20 cellular contexts compared by ENCODE assay signal in genomic region chr6:33587529-33588215, GRCh38. TPM values are rescaled to one million over a fixed set of nuclear protein-coding genes. Genes with fewer than 3 reads are reported as not detected.
DNase-seq lines count a peak whose midpoint lies in the region; ATAC-seq, FAIRE-seq and TF ChIP-seq lines count a peak whose summit lies in the region.
"Had no signal": no experiment of that assay in that cellular context is flagged by ENCODE, and none has a peak within 500 bp of the region (broad histone marks: within the 10 kb centered on the region; RNA-seq: fewer than 3 reads in every experiment).

No MANE protein-coding gene starts in this region.

- H3K4me1 ChIP-seq in HepG2 (ENCODE audit: insufficient read depth, low read length) (peaks cover 62% of the 10 kb centered on the region), right lobe of liver (peaks cover 0 to 11% (median 0%) of the 10 kb centered on the region in 4 donors), upper lobe of right lung (peaks cover 31% of the 10 kb centered on the region)

- no peak for ATAC-seq in HepG2
- ATAC-seq in right lobe of liver: no peak
- ATAC-seq in activated B cell treated with CpG ODN at 0.5 μM for 24 hours (ENCODE audit: low read depth): no peak
- ATAC-seq in upper lobe of right lung: no peak
- ATAC-seq in HG02884 (IDR thresholded peaks at IDR 0.05; ENCODE audit: unreplicated experiment): no peak
- ATAC-seq: A549 had no signal

- TF ChIP-seq CTCF in HepG2 (CRISPR knock-in tag; IDR thresholded peaks at IDR 0.05) (no peak), right lobe of liver (IDR thresholded peaks at IDR 0.05) (no peak), activated B cell treated with CpG ODN at 0.5 μM for 24 hours (IDR thresholded peaks at IDR 0.05) (no peak), upper lobe of right lung (IDR thresholded peaks at IDR 0.05) (no peak)

- no peak overlapping the region for H2AFZ ChIP-seq in HepG2 (ENCODE audit: low read length)

- TF ChIP-seq EP300 in HepG2 (IDR thresholded peaks at IDR 0.05; ENCODE audit: low read depth in 2 of 2, low read length in 2 of 2): no peak
- TF ChIP-seq EP300 in HepG2 (CRISPR knock-in tag; IDR thresholded peaks at IDR 0.05; ENCODE audit: borderline replicate concordance): no peak

- no peak overlapping the region for H3K9ac ChIP-seq in HepG2 (ENCODE audit: insufficient read depth, low read depth, low read length)

- no TSS peak for BruUV-seq in HepG2 (replicated peaks; lab: Mats Ljungman, UMichigan)

- H3K36me3 Mint-ChIP-seq in activated B cell treated with CpG ODN at 0.5 μM for 24 hours (ENCODE audit: low read depth): no peaks in the 10 kb centered on the region

- DNase-seq in HepG2 (ENCODE audit: low spot score) (no peak), right lobe of liver (no peak), activated B cell treated with CpG ODN at 0.5 μM for 24 hours (no peak), left kidney (ENCODE audit: low read depth, low spot score) (peak; percentile 52), COR-L47 (lab: John Stamatoyannopoulos, UW) (no peak), upper lobe of right lung (no peak), germinal center (ENCODE audit: low spot score) (no peak)
- DNase-seq: H7, MV-4-11, NCI-H1417, NCI-H1930, NCI-H2171, NCI-H446 treated with DMSO at 0.1 percent for 48 hours, NCI-H748 treated with DMSO at 0.1 percent for 48 hours, OCI-M1 had no signal

- no peaks in the 10 kb centered on the region for H3K27me3 Mint-ChIP-seq in activated B cell treated with CpG ODN at 0.5 μM for 24 hours

- H4K20me1 ChIP-seq in HepG2 (ENCODE audit: insufficient read depth, low read length): no peaks in the 10 kb centered on the region

- POLR2A ChIA-PET in HepG2 (lab: Yijun Ruan, JAX): interaction anchor here (0.9 to 1.8 kb wide), 2 partner anchors 47 to 124 kb away, joined by 4 to 9 read pairs; partner anchors contain the start of gene UQCC2
- POLR2A ChIA-PET in activated B cell treated with CpG ODN at 0.5 μM for 24 hours (lab: Charles Lee): interaction anchor here (0.6 to 3.0 kb wide), 3 partner anchors 17 to 33 kb away, joined by 3 to 10 read pairs (median 6); partner anchors contain the start of gene ITPR3

- no peak for FAIRE-seq in HepG2 (lab: Jason Lieb, UNC)
- FAIRE-seq: A549, GM19239 had no signal

- peaks cover 52% of the 10 kb centered on the region for H3K4me1 Mint-ChIP-seq in activated B cell treated with CpG ODN at 0.5 μM for 24 hours

- no peaks in the 10 kb centered on the region for H3K79me2 ChIP-seq in HepG2 (ENCODE audit: insufficient read depth, low read length)

- H3K4me3 ChIP-seq in HepG2 (replicated peaks in 1 of 3; ENCODE audit: insufficient read depth in 1 of 3, low read depth in 2 of 3, low read length in 3 of 3) (no peak overlapping the region), right lobe of liver (no peak overlapping the region), upper lobe of right lung (no peak overlapping the region)
- H3K4me3 ChIP-seq: A549, SK-N-MC had no signal

- H3K4me2 ChIP-seq in HepG2 (ENCODE audit: low read depth, low read length): no peak overlapping the region
- H3K4me2 ChIP-seq: A549 had no signal

- CTCF ChIA-PET in HepG2 (lab: Yijun Ruan, JAX; ENCODE audit: low intra/inter-chr PET ratio, low total read pairs): interaction anchor here (0.7 to 3.1 kb wide), 2 partner anchors 57 to 85 kb away, joined by 3 to 20 read pairs; no protein-coding TSS in a partner anchor
- CTCF ChIA-PET in activated B cell treated with CpG ODN at 0.5 μM for 24 hours (lab: Charles Lee): interaction anchor here (0.6 to 5.4 kb wide), 7 partner anchors 9 to 595 kb away, joined by 3 to 66 read pairs (median 3); no protein-coding TSS in a partner anchor

- peak overlapping the region; percentile 27 for H3K27ac Mint-ChIP-seq in activated B cell treated with CpG ODN at 0.5 μM for 24 hours

- H3K36me3 ChIP-seq in HepG2 (replicated peaks in 1 of 2; ENCODE audit: control insufficient read depth in 1 of 2, insufficient read depth in 2 of 2, low read length in 2 of 2) (no peaks in the 10 kb centered on the region), right lobe of liver (no peaks in the 10 kb centered on the region), upper lobe of right lung (no peaks in the 10 kb centered on the region)

- in situ Hi-C loops in HepG2 (cut with HindIII; ENCODE audit: extremely low pct_ligation_motif_present, low pct_unique_long_range_greater_than_20kb): loop anchor here (5.0 kb wide), 3 partner anchors 35 to 115 kb away; partner anchors contain the start of gene ITPR3

- no peak for TF ChIP-seq RAD21 in HepG2 (CRISPR knock-in tag; IDR thresholded peaks at IDR 0.05)

- no peaks in the 10 kb centered on the region for H3K9me3 Mint-ChIP-seq in activated B cell treated with CpG ODN at 0.5 μM for 24 hours

- 26% methylated on average over 13 of the region's 13 CpGs for WGBS in HepG2 (ENCODE audit: low lambda C conversion rate)
- 78% methylated on average over 7 of the region's 13 CpGs for WGBS in right lobe of liver (ENCODE audit: insufficient coverage, low coverage, low lambda C conversion rate, missing lambda C conversion rate)

- H3K9me3 ChIP-seq in HepG2 (ENCODE audit: low read length) (no peaks in the 10 kb centered on the region), right lobe of liver (no peaks in the 10 kb centered on the region), upper lobe of right lung (no peaks in the 10 kb centered on the region)
- H3K9me3 ChIP-seq: A549 had no signal

- intact Hi-C loops in HepG2 (cut with micrococcal nuclease; ENCODE audit: unreplicated experiment): loop anchor here (2.0 kb wide), 1 partner anchor 157 kb away; no protein-coding TSS in a partner anchor
- intact Hi-C loops in right lobe of liver (cut with DNase I): loop anchor here in 1 of 2 donors (10.0 kb wide), 1 partner anchor 177 kb away; no protein-coding TSS in a partner anchor
- intact Hi-C loops in activated B cell treated with CpG ODN at 0.5 μM for 24 hours (cut with micrococcal nuclease): loop anchor here (5.0 kb wide), 1 partner anchor 565 kb away; no protein-coding TSS in a partner anchor
- intact Hi-C loops in upper lobe of right lung (cut with DNase I): loop anchor here (10.0 kb wide), 1 partner anchor 107 kb away; no protein-coding TSS in a partner anchor

- no peak for TF ChIP-seq POLR2A in HepG2 (IDR thresholded peaks at IDR 0.05; ENCODE audit: insufficient read depth in 1 of 2, low read depth in 2 of 2, low read length in 2 of 2)
- no peak for TF ChIP-seq POLR2A in right lobe of liver (IDR thresholded peaks at IDR 0.05)

- H3K4me3 Mint-ChIP-seq in activated B cell treated with CpG ODN at 0.5 μM for 24 hours: no peak overlapping the region

- H3K27me3 ChIP-seq in HepG2 (ENCODE audit: control insufficient read depth in 1 of 2, insufficient read depth in 2 of 2, low read length in 2 of 2) (0 out of 5 replicates have a peak, but pooled peaks cover 0 to 3% of the 10 kb centered on the region in 2 experiments), right lobe of liver (no peaks in the 10 kb centered on the region), upper lobe of right lung (no peaks in the 10 kb centered on the region)

- H3K27ac ChIP-seq in HepG2 (ENCODE audit: extremely low read length, insufficient read depth, low read length) (no peak overlapping the region), right lobe of liver (no peak overlapping the region), upper lobe of right lung (no peak overlapping the region)
- H3K27ac ChIP-seq: C4-2B, SK-N-MC had no signal

RNA-seq across cellular contexts. Expression of gene BAK1, which starts 7.6 kb away (rescaled TPM):
- total RNA-seq in HepG2 (2016; rRNA removed; fragmentation: Illumina TruSeq; extraction: Trizol) (23.8 and 25.9 TPM in 2 replicates), right lobe of liver (10 to 100 TPM in 2 of 6 experiments, 1 to 10 TPM in 4; 4.4 to 11.4 (median 6.5) TPM), activated B cell treated with CpG ODN at 0.5 μM for 24 hours (29.5 and 29.6 TPM in 2 replicates), upper lobe of right lung (19.1 TPM)
- 16.2 and 22.7 TPM in 2 replicates for total RNA-seq in HepG2 (2016; cell fraction: cytosol; rRNA removed; fragmentation: Illumina TruSeq; extraction: Trizol; ENCODE audit: low read depth)
- total RNA-seq in HepG2 (2016; cell fraction: insoluble cytoplasmic fraction; rRNA removed; fragmentation: Illumina TruSeq; extraction: Trizol): 24.2 and 26.8 TPM in 2 replicates
- total RNA-seq in HepG2 (2016; cell fraction: membrane; rRNA removed; fragmentation: Illumina TruSeq; extraction: Trizol): 40.6 and 46.1 TPM in 2 replicates
- total RNA-seq in HepG2 (2016; cell fraction: nucleus; rRNA removed; fragmentation: Illumina TruSeq; extraction: Trizol): 11.2 and 14.0 TPM in 2 replicates
- 15.0 and 22.2 TPM in 2 replicates for polyA plus RNA-seq in HepG2 (2011; rRNA removed)
- 19.9 and 23.5 TPM in 2 replicates for polyA plus RNA-seq in HepG2 (2011; cell fraction: cytosol; rRNA removed)
- polyA plus RNA-seq in HepG2 (2011; cell fraction: nucleus; rRNA removed): 13.5 and 15.1 TPM in 2 replicates
- polyA plus RNA-seq in HepG2 (2012): 10.2 and 16.3 TPM in 2 replicates
- 21.1 and 27.3 TPM in 2 replicates for polyA plus RNA-seq in HepG2 (2016; cell fraction: cytosol; fragmentation: Illumina TruSeq; extraction: Trizol; ENCODE audit: low read depth)
- 25.7 and 28.6 TPM in 2 replicates for polyA plus RNA-seq in HepG2 (2016; cell fraction: insoluble cytoplasmic fraction; fragmentation: Illumina TruSeq; extraction: Trizol; ENCODE audit: low read depth)
- 36.0 and 39.7 TPM in 2 replicates for polyA plus RNA-seq in HepG2 (2016; cell fraction: membrane; fragmentation: Illumina TruSeq; extraction: Trizol; ENCODE audit: low read depth)
- polyA plus RNA-seq in HepG2 (2016; cell fraction: nucleus; fragmentation: Illumina TruSeq; extraction: Trizol; ENCODE audit: insufficient read depth, low read depth): 24.6 and 25.1 TPM in 2 replicates
- 38.8 and 50.3 TPM in 2 replicates for polyA minus RNA-seq in HepG2 (2011; rRNA and poly(A)+ RNA removed; ENCODE audit: low replicate concordance)
- 14.0 and 16.7 TPM in 2 replicates for polyA minus RNA-seq in HepG2 (2011; cell fraction: cytosol; rRNA and poly(A)+ RNA removed)
- 7.6 and 8.2 TPM in 2 replicates for polyA minus RNA-seq in HepG2 (2011; cell fraction: nucleus; rRNA and poly(A)+ RNA removed)

RNA-seq across cellular contexts. Expression of gene ITPR3, which starts 33.5 kb away (rescaled TPM):
- 3.4 and 3.8 TPM in 2 replicates for total RNA-seq in HepG2 (2016; rRNA removed; fragmentation: Illumina TruSeq; extraction: Trizol)
- total RNA-seq in HepG2 (2016; cell fraction: cytosol; rRNA removed; fragmentation: Illumina TruSeq; extraction: Trizol; ENCODE audit: low read depth): 0.30 and 0.44 TPM in 2 replicates
- 2.6 and 4.1 TPM in 2 replicates for total RNA-seq in HepG2 (2016; cell fraction: insoluble cytoplasmic fraction; rRNA removed; fragmentation: Illumina TruSeq; extraction: Trizol)
- 1.5 and 1.7 TPM in 2 replicates for total RNA-seq in HepG2 (2016; cell fraction: membrane; rRNA removed; fragmentation: Illumina TruSeq; extraction: Trizol)
- total RNA-seq in HepG2 (2016; cell fraction: nucleus; rRNA removed; fragmentation: Illumina TruSeq; extraction: Trizol): 5.0 and 5.8 TPM in 2 replicates
- 21.4 and 27.4 TPM in 2 replicates for polyA plus RNA-seq in HepG2 (2011; rRNA removed)
- polyA plus RNA-seq in HepG2 (2011; cell fraction: cytosol; rRNA removed): 11.6 and 15.9 TPM in 2 replicates
- 175 and 242 TPM in 2 replicates for polyA plus RNA-seq in HepG2 (2011; cell fraction: nucleus; rRNA removed)
- 10.0 and 18.8 TPM in 2 replicates for polyA plus RNA-seq in HepG2 (2012)
- polyA plus RNA-seq in HepG2 (2016; cell fraction: cytosol; fragmentation: Illumina TruSeq; extraction: Trizol; ENCODE audit: low read depth): 0.20 and 0.24 TPM in 2 replicates
- 1.6 and 2.3 TPM in 2 replicates for polyA plus RNA-seq in HepG2 (2016; cell fraction: insoluble cytoplasmic fraction; fragmentation: Illumina TruSeq; extraction: Trizol; ENCODE audit: low read depth)
- 0.54 and 0.78 TPM in 2 replicates for polyA plus RNA-seq in HepG2 (2016; cell fraction: membrane; fragmentation: Illumina TruSeq; extraction: Trizol; ENCODE audit: low read depth)
- polyA plus RNA-seq in HepG2 (2016; cell fraction: nucleus; fragmentation: Illumina TruSeq; extraction: Trizol; ENCODE audit: insufficient read depth, low read depth): 11.8 and 13.7 TPM in 2 replicates
- 47.0 and 79.8 TPM in 2 replicates for polyA minus RNA-seq in HepG2 (2011; rRNA and poly(A)+ RNA removed; ENCODE audit: low replicate concordance)
- 20.4 and 20.8 TPM in 2 replicates for polyA minus RNA-seq in HepG2 (2011; cell fraction: cytosol; rRNA and poly(A)+ RNA removed)
- polyA minus RNA-seq in HepG2 (2011; cell fraction: nucleus; rRNA and poly(A)+ RNA removed): 36.2 and 39.1 TPM in 2 replicates
- total RNA-seq in right lobe of liver: 1 to 10 TPM in 4 of 6 experiments, under 1 TPM in 2; 0.79 to 3.5 (median 1.6) TPM
- 31.7 and 35.5 TPM in 2 replicates for total RNA-seq in activated B cell treated with CpG ODN at 0.5 μM for 24 hours
- 111 TPM for total RNA-seq in upper lobe of right lung
